ENCODE assay signal across 13 cellular contexts in the genomic region with DNA sequence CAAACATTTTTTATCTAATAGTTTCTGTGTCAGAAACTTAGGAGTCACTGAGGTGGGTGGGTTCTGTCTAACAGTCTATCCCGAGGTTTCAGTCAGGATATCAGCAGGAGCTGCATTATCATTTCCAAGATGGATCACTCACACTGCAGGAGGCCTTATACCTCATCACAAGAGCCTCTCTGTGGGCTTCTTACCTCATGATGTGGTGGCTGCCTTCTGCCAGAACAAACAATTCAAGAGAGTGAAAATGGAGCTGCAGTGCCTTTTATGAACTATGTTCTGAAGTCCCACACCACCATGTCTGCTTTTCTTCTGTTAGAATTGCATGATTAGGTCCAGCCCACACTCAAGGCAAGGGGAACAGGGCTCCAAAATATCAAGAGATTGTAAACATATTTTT. TPM values are rescaled to one million over a fixed set of nuclear protein-coding genes. Genes with fewer than 3 reads are reported as not detected.
A peak's percentile ranks its signal among the peaks of the same experiment; 100 is the strongest.
DNase-seq lines count a peak whose midpoint lies in the region; TF ChIP-seq lines count a peak whose summit lies in the region.
"Had no signal": no experiment of that assay in that cellular context is flagged by ENCODE, and none has a peak within 500 bp of the region (broad histone marks: within the 10 kb centered on the region; RNA-seq: fewer than 3 reads in every experiment).

No MANE protein-coding gene starts in this region.

- H3K27me3 ChIP-seq in H7 (ENCODE audit: control insufficient read depth, insufficient read depth, low read length) = no peaks in the 10 kb centered on the region
- no peaks in the 10 kb centered on the region for H3K27me3 ChIP-seq in CD4-positive, alpha-beta memory T cell (ENCODE audit: insufficient read depth, low read length)
- H3K27me3 ChIP-seq: suprapubic skin had no signal

- CTCF ChIA-PET in AG04449 (lab: Yijun Ruan, JAX) = interaction anchor here (1.3 kb wide), 1 partner anchor 30 kb away, joined by 3 read pairs; no protein-coding TSS in a partner anchor
- CTCF ChIA-PET in CD4-positive, alpha-beta memory T cell (lab: Charles Lee; ENCODE audit: partially characterized antibody) = no interaction called here

- peaks cover 8 to 38% (median 23%) of the 10 kb centered on the region in 8 donors for H3K9me3 Mint-ChIP-seq in CD4-positive, alpha-beta memory T cell

- POLR2A ChIA-PET in AG04449 (lab: Yijun Ruan, JAX) = no interaction called here
- POLR2A ChIA-PET in CD4-positive, alpha-beta memory T cell (lab: Charles Lee; ENCODE audit: partially characterized antibody) = no interaction called here

- no peaks in the 10 kb centered on the region for H3K27me3 Mint-ChIP-seq in CD4-positive, alpha-beta memory T cell
- H3K27me3 Mint-ChIP-seq: CD4-positive, CD25-positive, alpha-beta regulatory T cell had no signal

- DNase-seq in AG04449 (ENCODE audit: low read depth, low spot score) (peak; percentile 63), H7 (peak; percentile 27), RPMI7951 (ENCODE audit: low read depth) (peak; percentile 28), iPS-NIHi7 (ENCODE audit: extremely low spot score) (peak; percentile 15), caudate nucleus (lab: John Stamatoyannopoulos, UW) (no peak), SIG-M5 (lab: John Stamatoyannopoulos, UW) (no peak), COLO668 (lab: John Stamatoyannopoulos, UW; ENCODE audit: unreplicated experiment) (no peak)
- DNase-seq in CD4-positive, alpha-beta memory T cell = no peak
- DNase-seq: CD4-positive, CD25-positive, alpha-beta regulatory T cell; OCI-M1; T1000 had no signal

- H3K4me1 Mint-ChIP-seq in CD4-positive, alpha-beta memory T cell = peaks cover 16 to 27% (median 21%) of the 10 kb centered on the region in 4 donors

- H3K36me3 ChIP-seq in H7 (replicated peaks; ENCODE audit: control insufficient read depth, insufficient read depth, low read length) = no peaks in the 10 kb centered on the region
- no peaks in the 10 kb centered on the region for H3K36me3 ChIP-seq in CD4-positive, alpha-beta memory T cell (ENCODE audit: insufficient read depth, low read length)
- H3K36me3 ChIP-seq: suprapubic skin had no signal

- H3K4me1 ChIP-seq in CD4-positive, alpha-beta memory T cell (ENCODE audit: insufficient read depth, low read length) = no peaks in the 10 kb centered on the region
- H3K4me1 ChIP-seq: parathyroid adenoma, suprapubic skin had no signal

- no peak for TF ChIP-seq CTCF in AG04449 (IDR thresholded peaks at IDR 0.05; ENCODE audit: insufficient read depth, low read length, missing control alignments)

- intact Hi-C loops in CD4-positive, alpha-beta memory T cell (cut with micrococcal nuclease) = no loop called here

- H3K4me3 ChIP-seq in AG04449 (ENCODE audit: low read depth, low read length) = no peak overlapping the region
- H3K4me3 ChIP-seq in H7 (ENCODE audit: insufficient read depth, low read depth, low read length) = no peak overlapping the region
- no peak overlapping the region for H3K4me3 ChIP-seq in CD4-positive, alpha-beta memory T cell (ENCODE audit: low read length in 2 of 2)
- H3K4me3 ChIP-seq: suprapubic skin had no signal

- H3K4me3 Mint-ChIP-seq in CD4-positive, alpha-beta memory T cell = no peak overlapping the region
- H3K4me3 Mint-ChIP-seq: CD4-positive, CD25-positive, alpha-beta regulatory T cell had no signal

- no peak overlapping the region for H3K27ac ChIP-seq in caudate nucleus (ENCODE audit: low read depth, low read length)
- H3K27ac ChIP-seq in CD4-positive, alpha-beta memory T cell (ENCODE audit: low read depth, low read length) = no peak overlapping the region
- H3K27ac ChIP-seq: parathyroid adenoma, suprapubic skin had no signal

- H3K9me3 ChIP-seq in CD4-positive, alpha-beta memory T cell (ENCODE audit: control insufficient read depth in 1 of 2, low read length in 2 of 2) = no peaks in the 10 kb centered on the region
- H3K9me3 ChIP-seq: suprapubic skin had no signal

- peaks cover 49 to 52% of the 10 kb centered on the region in 2 donors for H3K36me3 Mint-ChIP-seq in CD4-positive, alpha-beta memory T cell

- H3K27ac Mint-ChIP-seq in CD4-positive, alpha-beta memory T cell = peak overlapping the region in 2 of 7 donors; percentile 19 to 24
- H3K27ac Mint-ChIP-seq: CD4-positive, CD25-positive, alpha-beta regulatory T cell had no signal

RNA-seq across cellular contexts. Expression of a gene that starts 27.9 kb away (rescaled TPM):
- 8.7 and 10.2 TPM in 2 replicates for total RNA-seq in H7 (2014; rRNA removed; shearing (Covaris generic))
- 6.1 and 7.8 TPM in 2 replicates for total RNA-seq in RPMI7951 (2014; rRNA removed; shearing (Covaris generic))
- 10 to 100 TPM; 35.0 to 37.5 TPM for total RNA-seq in CD4-positive, alpha-beta memory T cell
- 1 to 10 TPM in 1 of 2 donors, under 1 TPM in 1; 0.30 to 4.4 TPM for polyA plus RNA-seq in CD4-positive, alpha-beta memory T cell

Comparison
In these comparisons a context has a peak if more than half of its experiments do, and no peak if none do; other contexts are left out.
1. DNase-seq: peak in AG04449 (single experiment), H7 (single experiment), RPMI7951 (single experiment) and iPS-NIHi7 (single experiment); none in caudate nucleus (0 of 61), CD4-positive, alpha-beta memory T cell (0 of 5), SIG-M5 (single experiment) and COLO668 (single experiment).